Comparison of ENCODE assay signal across 1 cellular context in the genomic region with DNA sequence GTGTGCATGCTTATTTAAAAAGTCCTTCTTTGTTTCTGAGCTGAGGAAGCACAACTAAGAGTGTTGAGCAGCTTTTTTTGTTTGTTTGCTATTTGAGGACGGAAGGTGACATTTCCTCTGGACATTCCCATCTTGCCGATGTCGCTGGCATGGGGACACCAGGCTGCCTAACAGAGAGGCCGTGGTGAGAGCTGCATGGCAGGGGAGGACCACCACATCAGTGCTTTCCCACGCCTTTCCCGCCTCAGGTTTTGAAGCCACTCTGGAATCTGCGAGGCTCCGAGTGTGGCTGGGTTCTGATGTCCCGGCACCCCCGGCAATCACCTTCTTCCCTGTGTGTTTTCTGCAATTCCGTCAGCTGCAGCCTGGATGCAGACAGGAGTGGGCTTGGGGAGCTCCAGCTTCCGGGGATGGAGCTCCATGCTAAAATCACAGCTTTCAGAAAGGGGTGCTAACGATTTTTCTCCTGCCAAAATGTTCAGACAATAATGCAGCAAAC.
A peak's percentile ranks its signal among the peaks of the same experiment; 100 is the strongest.
TF ChIP-seq lines count a peak whose summit lies in the region.

No MANE protein-coding gene starts in this region.

TF ChIP-seq in H1, 55 proteins besides CTCF, POLR2A, EP300 and RAD21 (continued from another document):
- TF ChIP-seq, protein P1, sequence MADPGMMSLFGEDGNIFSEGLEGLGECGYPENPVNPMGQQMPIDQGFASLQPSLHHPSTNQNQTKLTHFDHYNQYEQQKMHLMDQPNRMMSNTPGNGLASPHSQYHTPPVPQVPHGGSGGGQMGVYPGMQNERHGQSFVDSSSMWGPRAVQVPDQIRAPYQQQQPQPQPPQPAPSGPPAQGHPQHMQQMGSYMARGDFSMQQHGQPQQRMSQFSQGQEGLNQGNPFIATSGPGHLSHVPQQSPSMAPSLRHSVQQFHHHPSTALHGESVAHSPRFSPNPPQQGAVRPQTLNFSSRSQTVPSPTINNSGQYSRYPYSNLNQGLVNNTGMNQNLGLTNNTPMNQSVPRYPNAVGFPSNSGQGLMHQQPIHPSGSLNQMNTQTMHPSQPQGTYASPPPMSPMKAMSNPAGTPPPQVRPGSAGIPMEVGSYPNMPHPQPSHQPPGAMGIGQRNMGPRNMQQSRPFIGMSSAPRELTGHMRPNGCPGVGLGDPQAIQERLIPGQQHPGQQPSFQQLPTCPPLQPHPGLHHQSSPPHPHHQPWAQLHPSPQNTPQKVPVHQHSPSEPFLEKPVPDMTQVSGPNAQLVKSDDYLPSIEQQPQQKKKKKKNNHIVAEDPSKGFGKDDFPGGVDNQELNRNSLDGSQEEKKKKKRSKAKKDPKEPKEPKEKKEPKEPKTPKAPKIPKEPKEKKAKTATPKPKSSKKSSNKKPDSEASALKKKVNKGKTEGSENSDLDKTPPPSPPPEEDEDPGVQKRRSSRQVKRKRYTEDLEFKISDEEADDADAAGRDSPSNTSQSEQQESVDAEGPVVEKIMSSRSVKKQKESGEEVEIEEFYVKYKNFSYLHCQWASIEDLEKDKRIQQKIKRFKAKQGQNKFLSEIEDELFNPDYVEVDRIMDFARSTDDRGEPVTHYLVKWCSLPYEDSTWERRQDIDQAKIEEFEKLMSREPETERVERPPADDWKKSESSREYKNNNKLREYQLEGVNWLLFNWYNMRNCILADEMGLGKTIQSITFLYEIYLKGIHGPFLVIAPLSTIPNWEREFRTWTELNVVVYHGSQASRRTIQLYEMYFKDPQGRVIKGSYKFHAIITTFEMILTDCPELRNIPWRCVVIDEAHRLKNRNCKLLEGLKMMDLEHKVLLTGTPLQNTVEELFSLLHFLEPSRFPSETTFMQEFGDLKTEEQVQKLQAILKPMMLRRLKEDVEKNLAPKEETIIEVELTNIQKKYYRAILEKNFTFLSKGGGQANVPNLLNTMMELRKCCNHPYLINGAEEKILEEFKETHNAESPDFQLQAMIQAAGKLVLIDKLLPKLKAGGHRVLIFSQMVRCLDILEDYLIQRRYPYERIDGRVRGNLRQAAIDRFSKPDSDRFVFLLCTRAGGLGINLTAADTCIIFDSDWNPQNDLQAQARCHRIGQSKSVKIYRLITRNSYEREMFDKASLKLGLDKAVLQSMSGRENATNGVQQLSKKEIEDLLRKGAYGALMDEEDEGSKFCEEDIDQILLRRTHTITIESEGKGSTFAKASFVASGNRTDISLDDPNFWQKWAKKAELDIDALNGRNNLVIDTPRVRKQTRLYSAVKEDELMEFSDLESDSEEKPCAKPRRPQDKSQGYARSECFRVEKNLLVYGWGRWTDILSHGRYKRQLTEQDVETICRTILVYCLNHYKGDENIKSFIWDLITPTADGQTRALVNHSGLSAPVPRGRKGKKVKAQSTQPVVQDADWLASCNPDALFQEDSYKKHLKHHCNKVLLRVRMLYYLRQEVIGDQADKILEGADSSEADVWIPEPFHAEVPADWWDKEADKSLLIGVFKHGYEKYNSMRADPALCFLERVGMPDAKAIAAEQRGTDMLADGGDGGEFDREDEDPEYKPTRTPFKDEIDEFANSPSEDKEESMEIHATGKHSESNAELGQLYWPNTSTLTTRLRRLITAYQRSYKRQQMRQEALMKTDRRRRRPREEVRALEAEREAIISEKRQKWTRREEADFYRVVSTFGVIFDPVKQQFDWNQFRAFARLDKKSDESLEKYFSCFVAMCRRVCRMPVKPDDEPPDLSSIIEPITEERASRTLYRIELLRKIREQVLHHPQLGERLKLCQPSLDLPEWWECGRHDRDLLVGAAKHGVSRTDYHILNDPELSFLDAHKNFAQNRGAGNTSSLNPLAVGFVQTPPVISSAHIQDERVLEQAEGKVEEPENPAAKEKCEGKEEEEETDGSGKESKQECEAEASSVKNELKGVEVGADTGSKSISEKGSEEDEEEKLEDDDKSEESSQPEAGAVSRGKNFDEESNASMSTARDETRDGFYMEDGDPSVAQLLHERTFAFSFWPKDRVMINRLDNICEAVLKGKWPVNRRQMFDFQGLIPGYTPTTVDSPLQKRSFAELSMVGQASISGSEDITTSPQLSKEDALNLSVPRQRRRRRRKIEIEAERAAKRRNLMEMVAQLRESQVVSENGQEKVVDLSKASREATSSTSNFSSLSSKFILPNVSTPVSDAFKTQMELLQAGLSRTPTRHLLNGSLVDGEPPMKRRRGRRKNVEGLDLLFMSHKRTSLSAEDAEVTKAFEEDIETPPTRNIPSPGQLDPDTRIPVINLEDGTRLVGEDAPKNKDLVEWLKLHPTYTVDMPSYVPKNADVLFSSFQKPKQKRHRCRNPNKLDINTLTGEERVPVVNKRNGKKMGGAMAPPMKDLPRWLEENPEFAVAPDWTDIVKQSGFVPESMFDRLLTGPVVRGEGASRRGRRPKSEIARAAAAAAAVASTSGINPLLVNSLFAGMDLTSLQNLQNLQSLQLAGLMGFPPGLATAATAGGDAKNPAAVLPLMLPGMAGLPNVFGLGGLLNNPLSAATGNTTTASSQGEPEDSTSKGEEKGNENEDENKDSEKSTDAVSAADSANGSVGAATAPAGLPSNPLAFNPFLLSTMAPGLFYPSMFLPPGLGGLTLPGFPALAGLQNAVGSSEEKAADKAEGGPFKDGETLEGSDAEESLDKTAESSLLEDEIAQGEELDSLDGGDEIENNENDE (IDR thresholded peaks at IDR 0.05; ENCODE audit: insufficient replicate concordance, low read length): no peak
- no peak for TF ChIP-seq SRF (IDR thresholded peaks at IDR 0.05; ENCODE audit: low read depth, low read length)
- TF ChIP-seq, protein P2, sequence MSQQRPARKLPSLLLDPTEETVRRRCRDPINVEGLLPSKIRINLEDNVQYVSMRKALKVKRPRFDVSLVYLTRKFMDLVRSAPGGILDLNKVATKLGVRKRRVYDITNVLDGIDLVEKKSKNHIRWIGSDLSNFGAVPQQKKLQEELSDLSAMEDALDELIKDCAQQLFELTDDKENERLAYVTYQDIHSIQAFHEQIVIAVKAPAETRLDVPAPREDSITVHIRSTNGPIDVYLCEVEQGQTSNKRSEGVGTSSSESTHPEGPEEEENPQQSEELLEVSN (IDR thresholded peaks at IDR 0.05): peak; percentile 41; the same call in 1 of the 2 replicates
